In genomic region chr12:112107306-112107705, GRCh38 we compare ENCODE assay signal across 8 cellular contexts. TPM values are rescaled to one million over a fixed set of nuclear protein-coding genes. Genes with fewer than 3 reads are reported as not detected.
DNase-seq lines count a peak whose midpoint lies in the region; ATAC-seq and TF ChIP-seq lines count a peak whose summit lies in the region.

No MANE protein-coding gene starts in this region.

- no peaks in the 10 kb centered on the region for H3K36me3 ChIP-seq in CD4-positive, CD25-positive, alpha-beta regulatory T cell (ENCODE audit: control insufficient read depth, insufficient read depth, low read length)
- H3K36me3 ChIP-seq in MG63 (peaks cover 39% of the 10 kb centered on the region), neural cell (ENCODE audit: insufficient read depth, low read length) (no peaks in the 10 kb centered on the region)

- peak overlapping the region; percentile 53 for H3K4me2 ChIP-seq in neural cell (ENCODE audit: low read length)

- no peaks in the 10 kb centered on the region for H3K9me3 ChIP-seq in CD4-positive, CD25-positive, alpha-beta regulatory T cell (ENCODE audit: control insufficient read depth in 2 of 2, low read length in 2 of 2)
- H3K9me3 ChIP-seq in MG63 = no peaks in the 10 kb centered on the region
- H3K9me3 ChIP-seq in neural cell (ENCODE audit: low read length) = no peaks in the 10 kb centered on the region

- peak overlapping the region; percentile 88 for H3K27ac ChIP-seq in CD4-positive, CD25-positive, alpha-beta regulatory T cell (ENCODE audit: insufficient read depth, low read length, poor library complexity, severe bottlenecking)
- H3K27ac ChIP-seq in dorsolateral prefrontal cortex = peak overlapping the region in 34 of 59 donors; percentile 12 to 98 (median 94)
- peak overlapping the region; percentile 63 for H3K27ac ChIP-seq in neural cell (ENCODE audit: low read length)

- peak overlapping the region; percentile 79 to 98 (median 95) for H3K27ac Mint-ChIP-seq in CD4-positive, CD25-positive, alpha-beta regulatory T cell

- H3K9me3 Mint-ChIP-seq in CD4-positive, CD25-positive, alpha-beta regulatory T cell = no peaks in the 10 kb centered on the region

- no peak for ATAC-seq in CD4-positive, CD25-positive, alpha-beta regulatory T cell (ENCODE audit: low read depth in 2 of 2)
- ATAC-seq in GM21390 (IDR thresholded peaks at IDR 0.05; ENCODE audit: unreplicated experiment) (no peak), HG03025 (IDR thresholded peaks at IDR 0.05; ENCODE audit: low FRiP score, unreplicated experiment) (no peak)

- H3K4me3 ChIP-seq in CD4-positive, CD25-positive, alpha-beta regulatory T cell (ENCODE audit: low read depth, low read length) = peak overlapping the region; percentile 84
- peak overlapping the region; percentile 76 for H3K4me3 ChIP-seq in MG63
- peak overlapping the region in 58 of 59 donors; percentile 67 to 99 (median 88) for H3K4me3 ChIP-seq in dorsolateral prefrontal cortex
- peak overlapping the region; percentile 95 for H3K4me3 ChIP-seq in neural cell (ENCODE audit: low read length)

- peaks cover 33% of the 10 kb centered on the region for H3K4me1 ChIP-seq in CD4-positive, CD25-positive, alpha-beta regulatory T cell (ENCODE audit: control insufficient read depth, insufficient read depth, low read length, poor library complexity, severe bottlenecking)

- H3K36me3 Mint-ChIP-seq in CD4-positive, CD25-positive, alpha-beta regulatory T cell = peaks cover 3% of the 10 kb centered on the region

- H3K27me3 Mint-ChIP-seq in CD4-positive, CD25-positive, alpha-beta regulatory T cell = peaks cover 8% of the 10 kb centered on the region

- TF ChIP-seq CTCF in dorsolateral prefrontal cortex (IDR thresholded peaks at IDR 0.05 in 54 of 56, conservative IDR thresholded peaks at IDR 0.05 in 2 of 56; ENCODE audit: low read depth in 1 of 56, partially characterized antibody in 56 of 56) = no peak
- no peak for TF ChIP-seq CTCF in neural cell (IDR thresholded peaks at IDR 0.05; ENCODE audit: poor library complexity, severe bottlenecking)
- TF ChIP-seq CTCF in GM13977 (IDR thresholded peaks at IDR 0.05; ENCODE audit: extremely low read depth, insufficient read depth, missing control alignments) = no peak

- peak overlapping the region; percentile 97 to 99 (median 98) for H3K4me3 Mint-ChIP-seq in CD4-positive, CD25-positive, alpha-beta regulatory T cell

- H3K27me3 ChIP-seq in CD4-positive, CD25-positive, alpha-beta regulatory T cell (ENCODE audit: control insufficient read depth, insufficient read depth, low read length) = no peaks in the 10 kb centered on the region
- no peaks in the 10 kb centered on the region for H3K27me3 ChIP-seq in MG63
- H3K27me3 ChIP-seq in dorsolateral prefrontal cortex = no peaks in the 10 kb centered on the region
- H3K27me3 ChIP-seq in neural cell (ENCODE audit: insufficient read depth, low read depth, low read length) = no peaks in the 10 kb centered on the region

- in situ Hi-C loops in GM13977 (cut with MboI; ENCODE audit: low pct_unique_long_range_greater_than_20kb, low sequenced_read_pairs, unreplicated experiment) = no loop called here

- TF ChIP-seq RAD21 in neural cell (conservative IDR thresholded peaks at IDR 0.05) = no peak

- TF ChIP-seq EP300 in neural cell (conservative IDR thresholded peaks at IDR 0.05; ENCODE audit: poor library complexity, severe bottlenecking) = no peak

- no peak overlapping the region for H2AFZ ChIP-seq in neural cell (ENCODE audit: low read depth, low read length)

- peaks cover 8 to 70% (median 50%) of the 10 kb centered on the region in 4 donors for H3K4me1 Mint-ChIP-seq in CD4-positive, CD25-positive, alpha-beta regulatory T cell

- DNase-seq in CD4-positive, CD25-positive, alpha-beta regulatory T cell = peak in 1 of 3 donors; percentile 15
- DNase-seq in MG63 (no peak), dorsolateral prefrontal cortex (no peak), GM13977 (ENCODE audit: low spot score) (no peak)
- DNase-seq in stimulated activated CD4-positive, alpha-beta T cell treated with anti-CD3 and anti-CD28 coated beads, Interleukin-4, amount 100 ng/mL, for 24 hours = no peak

- no peaks in the 10 kb centered on the region for H4K20me1 ChIP-seq in neural cell (ENCODE audit: insufficient read depth)

- H3K9ac ChIP-seq in neural cell (ENCODE audit: low read length) = peak overlapping the region; percentile 86

- H3K79me2 ChIP-seq in neural cell (replicated peaks; ENCODE audit: insufficient read depth, low read length) = peaks cover 52% of the 10 kb centered on the region

- no peaks in the 10 kb centered on the region for H3K9me2 ChIP-seq in neural cell (ENCODE audit: insufficient read depth, low read length)

- no peaks in the 10 kb centered on the region for H3F3A ChIP-seq in neural cell (ENCODE audit: insufficient read depth, low read length, poor library complexity, severe bottlenecking)

- intact Hi-C loops in dorsolateral prefrontal cortex (cut with DNase I) = loop anchor here (5.0 to 10.0 kb wide), 2 partner anchors 263 to 275 kb away; partner anchors contain the start of genes HECTD4 (in 1 of the 2) and MAPKAPK5 (in 1 of the 2)

TF ChIP-seq in neural cell, 6 proteins besides CTCF, POLR2A, EP300 and RAD21:
- TF ChIP-seq REST (IDR thresholded peaks at IDR 0.05; ENCODE audit: borderline replicate concordance) = no peak

RNA-seq across cellular contexts. Expression of gene NAA25, which starts 1.3 kb away (rescaled TPM):
- total RNA-seq in CD4-positive, CD25-positive, alpha-beta regulatory T cell = 27.9 TPM
- polyA plus RNA-seq in CD4-positive, CD25-positive, alpha-beta regulatory T cell = 10 to 100 TPM in 3 of 4 donors, 1 to 10 TPM in 1; 8.0 to 19.0 (median 12.6) TPM
- total RNA-seq in MG63 (2014; rRNA removed; shearing (Covaris generic); ENCODE audit: low replicate concordance) = 8.8 and 9.1 TPM in 2 replicates
- 10 to 100 TPM; 24.6 to 79.2 (median 44.6) TPM for total RNA-seq in dorsolateral prefrontal cortex
- 29.8 and 30.7 TPM in 2 replicates for polyA plus RNA-seq in neural cell
- 39.9 and 45.8 TPM in 2 replicates for polyA minus RNA-seq in neural cell

RNA-seq across cellular contexts. Expression of gene TRAFD1, which starts 18.1 kb away (rescaled TPM):
- 43.4 TPM for total RNA-seq in CD4-positive, CD25-positive, alpha-beta regulatory T cell
- polyA plus RNA-seq in CD4-positive, CD25-positive, alpha-beta regulatory T cell = 10 to 100 TPM; 73.5 to 95.7 (median 83.0) TPM
- 60.0 and 63.9 TPM in 2 replicates for total RNA-seq in MG63 (2014; rRNA removed; shearing (Covaris generic); ENCODE audit: low replicate concordance)
- total RNA-seq in dorsolateral prefrontal cortex = 10 to 100 TPM; 15.1 to 47.9 (median 24.8) TPM
- 67.6 and 75.6 TPM in 2 replicates for polyA plus RNA-seq in neural cell
- polyA minus RNA-seq in neural cell = 78.2 and 94.5 TPM in 2 replicates
